In the genomic region with DNA sequence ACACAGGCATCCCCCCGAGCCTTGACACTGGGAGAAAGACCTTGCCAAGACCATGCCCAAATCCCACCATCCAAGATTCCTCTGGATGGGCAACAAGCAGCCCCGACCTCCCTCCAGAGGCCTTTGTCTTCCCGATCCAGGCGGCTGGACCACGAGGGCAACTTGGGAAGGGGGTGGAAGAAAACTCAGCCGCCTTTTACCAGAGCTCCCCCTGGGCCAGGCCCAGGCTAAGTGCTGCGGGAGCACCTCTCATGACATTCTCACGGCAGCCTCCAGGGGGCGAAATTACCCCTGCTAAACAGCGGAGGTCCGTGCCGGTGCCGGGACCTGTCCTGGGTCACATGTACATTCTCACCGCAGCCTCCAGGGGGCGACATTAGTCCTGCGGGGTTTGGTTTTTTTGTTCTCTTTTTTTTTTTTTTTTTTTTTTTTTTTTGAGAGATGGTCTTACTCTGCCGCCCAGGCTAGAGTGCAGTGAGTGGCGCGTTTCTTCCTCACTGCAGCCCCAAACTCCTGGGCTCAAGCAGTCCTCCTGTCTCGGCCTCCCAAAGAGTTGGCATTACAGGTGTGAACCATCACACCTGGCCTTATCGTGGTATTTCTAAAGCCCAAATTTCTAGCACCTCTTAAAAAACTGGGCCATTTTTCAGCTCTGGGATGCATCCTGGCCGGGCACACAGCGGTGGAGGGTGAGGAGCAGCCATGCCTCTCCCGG, we compare ENCODE assay signal across 9 cellular contexts. TPM values are rescaled to one million over a fixed set of nuclear protein-coding genes. Genes with fewer than 3 reads are reported as not detected.
A peak's percentile ranks its signal among the peaks of the same experiment; 100 is the strongest.
DNase-seq lines count a peak whose midpoint lies in the region; ATAC-seq and TF ChIP-seq lines count a peak whose summit lies in the region.
"Had no signal": no experiment of that assay in that cellular context is flagged by ENCODE, and none has a peak within 500 bp of the region (broad histone marks: within the 10 kb centered on the region; RNA-seq: fewer than 3 reads in every experiment).

No MANE protein-coding gene starts in this region.

- CTCF ChIA-PET in Calu3 (lab: Charles Lee), result interaction anchor here (0.5 to 1.4 kb wide), 27 partner anchors 9 to 792 kb away, joined by 3 to 18 read pairs (median 5); a partner anchor contains a TSS

- TF ChIP-seq CTCF in Calu3 (IDR thresholded peaks at IDR 0.05; ENCODE audit: unreplicated experiment) (peak; percentile 97), OCI-LY3 (IDR thresholded peaks at IDR 0.05; ENCODE audit: low read depth, low read length) (peak; percentile 93), epithelial cell of proximal tubule (conservative IDR thresholded peaks at IDR 0.05; ENCODE audit: low read depth, low read length) (peak; percentile 97)

- H3K36me3 ChIP-seq in HUES64 (ENCODE audit: insufficient read depth, low read length) (peaks cover 23% of the 10 kb centered on the region), OCI-LY3 (replicated peaks; ENCODE audit: low read depth, low read length) (peaks cover 43% of the 10 kb centered on the region)

- H3K9ac ChIP-seq in HUES64 (ENCODE audit: low read depth, low read length) (peak overlapping the region; percentile 67), OCI-LY3 (ENCODE audit: low read length) (no peak overlapping the region)

- H3K27me3 ChIP-seq in HUES64 (ENCODE audit: insufficient read depth, low read length), result no peaks in the 10 kb centered on the region
- H3K27me3 ChIP-seq in OCI-LY3 (ENCODE audit: low read depth, low read length), result no peaks in the 10 kb centered on the region

- H3K27ac Mint-ChIP-seq in Calu3 (ENCODE audit: unreplicated experiment), result no peak overlapping the region

- intact Hi-C loops in Calu3 (cut with micrococcal nuclease; ENCODE audit: unreplicated experiment), result loop anchor here (1.0 kb wide), 1 partner anchor 65 kb away; no protein-coding TSS in a partner anchor

- H3K27ac ChIP-seq in HUES64 (ENCODE audit: low read depth, low read length) (peak overlapping the region; percentile 93), OCI-LY3 (ENCODE audit: low read length) (0 out of 2 replicates have a peak overlapping the region, but pooled peaks have one; percentile 3)

- H3K4me2 ChIP-seq in OCI-LY3 (ENCODE audit: low read length), result no peak overlapping the region

- BruUV-seq in Calu3 (replicated peaks; lab: Mats Ljungman, UMichigan), result no TSS peak

- no peak overlapping the region for H2AFZ ChIP-seq in OCI-LY3 (ENCODE audit: low read depth, low read length)

- 20% methylated on average over 22 of the region's 24 CpGs for WGBS in HUES64

- H3K4me1 ChIP-seq in HUES64 (ENCODE audit: insufficient read depth, low read length), result peaks cover 17% of the 10 kb centered on the region
- peaks cover 3% of the 10 kb centered on the region; the same call in 1 of the 2 replicates for H3K4me1 ChIP-seq in OCI-LY3 (ENCODE audit: low read length)

- no peak overlapping the region for H3K4me3 Mint-ChIP-seq in Calu3 (ENCODE audit: low read depth, unreplicated experiment)

- H3K79me2 ChIP-seq in OCI-LY3 (ENCODE audit: low read length), result no peaks in the 10 kb centered on the region

- H3K9me3 ChIP-seq in HUES64 (ENCODE audit: insufficient read depth, low read depth, low read length) (no peaks in the 10 kb centered on the region), OCI-LY3 (ENCODE audit: insufficient read depth, low read length) (no peaks in the 10 kb centered on the region)

- no peaks in the 10 kb centered on the region for H3K9me3 Mint-ChIP-seq in Calu3 (ENCODE audit: low read depth, unreplicated experiment)

- ATAC-seq in GM21423 (IDR thresholded peaks at IDR 0.05; ENCODE audit: unreplicated experiment), result peak; percentile 79

- H3K36me3 Mint-ChIP-seq in Calu3 (ENCODE audit: insufficient read depth, unreplicated experiment), result peaks cover 63% of the 10 kb centered on the region

- peak overlapping the region; percentile 68 for H3K4me3 ChIP-seq in HUES64 (ENCODE audit: low read length)
- H3K4me3 ChIP-seq in OCI-LY3 (ENCODE audit: low read length), result no peak overlapping the region
- no peak overlapping the region for H3K4me3 ChIP-seq in epithelial cell of proximal tubule (ENCODE audit: low read depth, low read length)

- H3K4me1 Mint-ChIP-seq in Calu3 (ENCODE audit: low read depth, unreplicated experiment), result no peaks in the 10 kb centered on the region

- H3K27me3 Mint-ChIP-seq in Calu3 (ENCODE audit: unreplicated experiment), result no peaks in the 10 kb centered on the region

- peak; percentile 98 for DNase-seq in Calu3
- DNase-seq in activated CD8-positive, alpha-beta memory T cell treated with anti-CD3 and anti-CD28 coated beads, Interleukin-2, amount 50 U/mL, for 48 hours, result peak; percentile 99
- no peak for DNase-seq in epithelial cell of proximal tubule (ENCODE audit: low read depth)
- DNase-seq in mucosa of gallbladder (ENCODE audit: low spot score), result peak; percentile 94
- peak; percentile 88 to 92 for DNase-seq in stimulated activated CD8-positive, alpha-beta memory T cell treated with anti-CD3 and anti-CD28 coated beads, Interleukin-7, amount 100 ng/mL, for 4 hours (ENCODE audit: low read depth in 2 of 2)

- 0 out of 2 replicates have a peak, but pooled peaks cover 4% of the 10 kb centered on the region for H4K20me1 ChIP-seq in OCI-LY3 (ENCODE audit: insufficient read depth, low read length)

RNA-seq across cellular contexts. Expression of a gene that starts 2.1 kb away (rescaled TPM):
- total RNA-seq in Calu3 (2022), result 0.44 and 0.52 TPM in 2 replicates
- not detected for polyA plus RNA-seq in HUES64 (2013, experiment 1 of 2)
- not detected for polyA plus RNA-seq in HUES64 (2013, experiment 2 of 2)
- 0.07 TPM in 1 of 2 replicates, not detected in the other for total RNA-seq in epithelial cell of proximal tubule
- 0.09 TPM for total RNA-seq in mucosa of gallbladder

RNA-seq across cellular contexts. Expression of a gene that starts 24.5 kb away (rescaled TPM):
- 74.9 and 76.9 TPM in 2 replicates for total RNA-seq in Calu3 (2022)
- 25.0 TPM for polyA plus RNA-seq in HUES64 (2013, experiment 1 of 2)
- 25.9 TPM for polyA plus RNA-seq in HUES64 (2013, experiment 2 of 2)
- 35.7 and 38.8 TPM in 2 replicates for total RNA-seq in epithelial cell of proximal tubule
- total RNA-seq in mucosa of gallbladder, result 66.0 TPM

RNA-seq across cellular contexts. Expression of a gene that starts 34.9 kb away (rescaled TPM):
- total RNA-seq in Calu3 (2022), result 70.8 and 76.0 TPM in 2 replicates
- 17.9 TPM for polyA plus RNA-seq in HUES64 (2013, experiment 1 of 2)
- 14.0 TPM for polyA plus RNA-seq in HUES64 (2013, experiment 2 of 2)
- 10.9 and 21.0 TPM in 2 replicates for total RNA-seq in epithelial cell of proximal tubule
- 163 TPM for total RNA-seq in mucosa of gallbladder

RNA-seq across cellular contexts. Expression of a gene that starts 45.8 kb away (rescaled TPM):
- total RNA-seq in Calu3 (2022), result 130 and 135 TPM in 2 replicates
- polyA plus RNA-seq in HUES64 (2013, experiment 1 of 2), result 50.7 TPM
- polyA plus RNA-seq in HUES64 (2013, experiment 2 of 2), result 49.3 TPM
- 22.9 and 26.0 TPM in 2 replicates for total RNA-seq in epithelial cell of proximal tubule
- 72.6 TPM for total RNA-seq in mucosa of gallbladder

RNA-seq across cellular contexts. Expression of a gene that starts 47.0 kb away (rescaled TPM):
- total RNA-seq in Calu3 (2022) (12.1 and 19.9 TPM in 2 replicates), epithelial cell of proximal tubule (1.1 and 2.8 TPM in 2 replicates), mucosa of gallbladder (10.1 TPM)
- 10.9 TPM for polyA plus RNA-seq in HUES64 (2013, experiment 1 of 2)
- polyA plus RNA-seq in HUES64 (2013, experiment 2 of 2), result 11.9 TPM
- total RNA-seq: mononuclear cell had no signal
